Comparison of ENCODE assay signal across 2 cellular contexts in the genomic region with DNA sequence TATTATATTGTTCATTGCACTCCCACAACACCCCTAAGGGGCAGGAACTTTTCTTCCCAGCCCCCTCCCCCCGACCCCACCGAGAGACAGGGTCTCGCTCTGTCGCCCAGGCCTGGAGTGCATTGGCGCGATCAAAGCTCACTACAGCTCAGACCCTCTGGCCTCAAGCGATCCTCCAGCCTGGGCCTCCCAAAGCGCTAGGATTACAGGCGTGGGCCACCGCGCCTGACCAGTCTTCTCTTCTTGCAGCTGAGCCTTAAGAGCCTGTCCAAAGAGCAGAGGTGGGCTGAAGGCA.
TF ChIP-seq lines count a peak whose summit lies in the region.

No MANE protein-coding gene starts in this region.

TF ChIP-seq in A549, 52 proteins besides CTCF, POLR2A, EP300 and RAD21:
- TF ChIP-seq, protein P1, sequence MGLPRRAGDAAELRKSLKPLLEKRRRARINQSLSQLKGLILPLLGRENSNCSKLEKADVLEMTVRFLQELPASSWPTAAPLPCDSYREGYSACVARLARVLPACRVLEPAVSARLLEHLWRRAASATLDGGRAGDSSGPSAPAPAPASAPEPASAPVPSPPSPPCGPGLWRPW (IDR thresholded peaks at IDR 0.05): no peak
- TF ChIP-seq HEYL (CRISPR knock-in tag; IDR thresholded peaks at IDR 0.05) (no peak), CBX8 (IDR thresholded peaks at IDR 0.05) (no peak), EHF (CRISPR knock-in tag; IDR thresholded peaks at IDR 0.05) (no peak), SREBF2 (IDR thresholded peaks at IDR 0.05) (no peak), ESRRA (IDR thresholded peaks at IDR 0.05; ENCODE audit: borderline replicate concordance, low read length) (no peak), TP53 (CRISPR knock-in tag; IDR thresholded peaks at IDR 0.05) (no peak), CEBPB (IDR thresholded peaks at IDR 0.05) (no peak), KDM1A (IDR thresholded peaks at IDR 0.05; ENCODE audit: low read depth) (no peak), NPAS2 (CRISPR knock-in tag; IDR thresholded peaks at IDR 0.05; ENCODE audit: borderline replicate concordance) (no peak), PHF8 (IDR thresholded peaks at IDR 0.05; ENCODE audit: borderline replicate concordance, low read depth) (no peak), HOXB13 (CRISPR knock-in tag; IDR thresholded peaks at IDR 0.05; ENCODE audit: low read depth) (no peak), KDM5A (IDR thresholded peaks at IDR 0.05) (no peak), NR3C1 (IDR thresholded peaks at IDR 0.05) (no peak)
- TF ChIP-seq, protein P2, sequence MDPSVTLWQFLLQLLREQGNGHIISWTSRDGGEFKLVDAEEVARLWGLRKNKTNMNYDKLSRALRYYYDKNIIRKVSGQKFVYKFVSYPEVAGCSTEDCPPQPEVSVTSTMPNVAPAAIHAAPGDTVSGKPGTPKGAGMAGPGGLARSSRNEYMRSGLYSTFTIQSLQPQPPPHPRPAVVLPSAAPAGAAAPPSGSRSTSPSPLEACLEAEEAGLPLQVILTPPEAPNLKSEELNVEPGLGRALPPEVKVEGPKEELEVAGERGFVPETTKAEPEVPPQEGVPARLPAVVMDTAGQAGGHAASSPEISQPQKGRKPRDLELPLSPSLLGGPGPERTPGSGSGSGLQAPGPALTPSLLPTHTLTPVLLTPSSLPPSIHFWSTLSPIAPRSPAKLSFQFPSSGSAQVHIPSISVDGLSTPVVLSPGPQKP (IDR thresholded peaks at IDR 0.05; ENCODE audit: low read depth, low read length): no peak
- TF ChIP-seq, protein P3, sequence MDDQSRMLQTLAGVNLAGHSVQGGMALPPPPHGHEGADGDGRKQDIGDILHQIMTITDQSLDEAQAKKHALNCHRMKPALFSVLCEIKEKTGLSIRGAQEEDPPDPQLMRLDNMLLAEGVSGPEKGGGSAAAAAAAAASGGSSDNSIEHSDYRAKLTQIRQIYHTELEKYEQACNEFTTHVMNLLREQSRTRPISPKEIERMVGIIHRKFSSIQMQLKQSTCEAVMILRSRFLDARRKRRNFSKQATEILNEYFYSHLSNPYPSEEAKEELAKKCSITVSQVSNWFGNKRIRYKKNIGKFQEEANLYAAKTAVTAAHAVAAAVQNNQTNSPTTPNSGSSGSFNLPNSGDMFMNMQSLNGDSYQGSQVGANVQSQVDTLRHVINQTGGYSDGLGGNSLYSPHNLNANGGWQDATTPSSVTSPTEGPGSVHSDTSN (IDR thresholded peaks at IDR 0.05): no peak
- TF ChIP-seq, protein P4, sequence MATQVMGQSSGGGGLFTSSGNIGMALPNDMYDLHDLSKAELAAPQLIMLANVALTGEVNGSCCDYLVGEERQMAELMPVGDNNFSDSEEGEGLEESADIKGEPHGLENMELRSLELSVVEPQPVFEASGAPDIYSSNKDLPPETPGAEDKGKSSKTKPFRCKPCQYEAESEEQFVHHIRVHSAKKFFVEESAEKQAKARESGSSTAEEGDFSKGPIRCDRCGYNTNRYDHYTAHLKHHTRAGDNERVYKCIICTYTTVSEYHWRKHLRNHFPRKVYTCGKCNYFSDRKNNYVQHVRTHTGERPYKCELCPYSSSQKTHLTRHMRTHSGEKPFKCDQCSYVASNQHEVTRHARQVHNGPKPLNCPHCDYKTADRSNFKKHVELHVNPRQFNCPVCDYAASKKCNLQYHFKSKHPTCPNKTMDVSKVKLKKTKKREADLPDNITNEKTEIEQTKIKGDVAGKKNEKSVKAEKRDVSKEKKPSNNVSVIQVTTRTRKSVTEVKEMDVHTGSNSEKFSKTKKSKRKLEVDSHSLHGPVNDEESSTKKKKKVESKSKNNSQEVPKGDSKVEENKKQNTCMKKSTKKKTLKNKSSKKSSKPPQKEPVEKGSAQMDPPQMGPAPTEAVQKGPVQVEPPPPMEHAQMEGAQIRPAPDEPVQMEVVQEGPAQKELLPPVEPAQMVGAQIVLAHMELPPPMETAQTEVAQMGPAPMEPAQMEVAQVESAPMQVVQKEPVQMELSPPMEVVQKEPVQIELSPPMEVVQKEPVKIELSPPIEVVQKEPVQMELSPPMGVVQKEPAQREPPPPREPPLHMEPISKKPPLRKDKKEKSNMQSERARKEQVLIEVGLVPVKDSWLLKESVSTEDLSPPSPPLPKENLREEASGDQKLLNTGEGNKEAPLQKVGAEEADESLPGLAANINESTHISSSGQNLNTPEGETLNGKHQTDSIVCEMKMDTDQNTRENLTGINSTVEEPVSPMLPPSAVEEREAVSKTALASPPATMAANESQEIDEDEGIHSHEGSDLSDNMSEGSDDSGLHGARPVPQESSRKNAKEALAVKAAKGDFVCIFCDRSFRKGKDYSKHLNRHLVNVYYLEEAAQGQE (IDR thresholded peaks at IDR 0.05): no peak

TF ChIP-seq in GM23338, 12 proteins besides CTCF, POLR2A, EP300 and RAD21:
- TF ChIP-seq STAT1 (IDR thresholded peaks at IDR 0.05; ENCODE audit: unreplicated experiment) (no peak), ZNF114 (CRISPR knock-in tag; IDR thresholded peaks at IDR 0.05) (no peak), JUNB (IDR thresholded peaks at IDR 0.05; ENCODE audit: unreplicated experiment) (no peak), NANOG (IDR thresholded peaks at IDR 0.05; ENCODE audit: borderline replicate concordance) (no peak)
- TF ChIP-seq, protein P4 (IDR thresholded peaks at IDR 0.05; ENCODE audit: unreplicated experiment): no peak
- TF ChIP-seq, protein P5, sequence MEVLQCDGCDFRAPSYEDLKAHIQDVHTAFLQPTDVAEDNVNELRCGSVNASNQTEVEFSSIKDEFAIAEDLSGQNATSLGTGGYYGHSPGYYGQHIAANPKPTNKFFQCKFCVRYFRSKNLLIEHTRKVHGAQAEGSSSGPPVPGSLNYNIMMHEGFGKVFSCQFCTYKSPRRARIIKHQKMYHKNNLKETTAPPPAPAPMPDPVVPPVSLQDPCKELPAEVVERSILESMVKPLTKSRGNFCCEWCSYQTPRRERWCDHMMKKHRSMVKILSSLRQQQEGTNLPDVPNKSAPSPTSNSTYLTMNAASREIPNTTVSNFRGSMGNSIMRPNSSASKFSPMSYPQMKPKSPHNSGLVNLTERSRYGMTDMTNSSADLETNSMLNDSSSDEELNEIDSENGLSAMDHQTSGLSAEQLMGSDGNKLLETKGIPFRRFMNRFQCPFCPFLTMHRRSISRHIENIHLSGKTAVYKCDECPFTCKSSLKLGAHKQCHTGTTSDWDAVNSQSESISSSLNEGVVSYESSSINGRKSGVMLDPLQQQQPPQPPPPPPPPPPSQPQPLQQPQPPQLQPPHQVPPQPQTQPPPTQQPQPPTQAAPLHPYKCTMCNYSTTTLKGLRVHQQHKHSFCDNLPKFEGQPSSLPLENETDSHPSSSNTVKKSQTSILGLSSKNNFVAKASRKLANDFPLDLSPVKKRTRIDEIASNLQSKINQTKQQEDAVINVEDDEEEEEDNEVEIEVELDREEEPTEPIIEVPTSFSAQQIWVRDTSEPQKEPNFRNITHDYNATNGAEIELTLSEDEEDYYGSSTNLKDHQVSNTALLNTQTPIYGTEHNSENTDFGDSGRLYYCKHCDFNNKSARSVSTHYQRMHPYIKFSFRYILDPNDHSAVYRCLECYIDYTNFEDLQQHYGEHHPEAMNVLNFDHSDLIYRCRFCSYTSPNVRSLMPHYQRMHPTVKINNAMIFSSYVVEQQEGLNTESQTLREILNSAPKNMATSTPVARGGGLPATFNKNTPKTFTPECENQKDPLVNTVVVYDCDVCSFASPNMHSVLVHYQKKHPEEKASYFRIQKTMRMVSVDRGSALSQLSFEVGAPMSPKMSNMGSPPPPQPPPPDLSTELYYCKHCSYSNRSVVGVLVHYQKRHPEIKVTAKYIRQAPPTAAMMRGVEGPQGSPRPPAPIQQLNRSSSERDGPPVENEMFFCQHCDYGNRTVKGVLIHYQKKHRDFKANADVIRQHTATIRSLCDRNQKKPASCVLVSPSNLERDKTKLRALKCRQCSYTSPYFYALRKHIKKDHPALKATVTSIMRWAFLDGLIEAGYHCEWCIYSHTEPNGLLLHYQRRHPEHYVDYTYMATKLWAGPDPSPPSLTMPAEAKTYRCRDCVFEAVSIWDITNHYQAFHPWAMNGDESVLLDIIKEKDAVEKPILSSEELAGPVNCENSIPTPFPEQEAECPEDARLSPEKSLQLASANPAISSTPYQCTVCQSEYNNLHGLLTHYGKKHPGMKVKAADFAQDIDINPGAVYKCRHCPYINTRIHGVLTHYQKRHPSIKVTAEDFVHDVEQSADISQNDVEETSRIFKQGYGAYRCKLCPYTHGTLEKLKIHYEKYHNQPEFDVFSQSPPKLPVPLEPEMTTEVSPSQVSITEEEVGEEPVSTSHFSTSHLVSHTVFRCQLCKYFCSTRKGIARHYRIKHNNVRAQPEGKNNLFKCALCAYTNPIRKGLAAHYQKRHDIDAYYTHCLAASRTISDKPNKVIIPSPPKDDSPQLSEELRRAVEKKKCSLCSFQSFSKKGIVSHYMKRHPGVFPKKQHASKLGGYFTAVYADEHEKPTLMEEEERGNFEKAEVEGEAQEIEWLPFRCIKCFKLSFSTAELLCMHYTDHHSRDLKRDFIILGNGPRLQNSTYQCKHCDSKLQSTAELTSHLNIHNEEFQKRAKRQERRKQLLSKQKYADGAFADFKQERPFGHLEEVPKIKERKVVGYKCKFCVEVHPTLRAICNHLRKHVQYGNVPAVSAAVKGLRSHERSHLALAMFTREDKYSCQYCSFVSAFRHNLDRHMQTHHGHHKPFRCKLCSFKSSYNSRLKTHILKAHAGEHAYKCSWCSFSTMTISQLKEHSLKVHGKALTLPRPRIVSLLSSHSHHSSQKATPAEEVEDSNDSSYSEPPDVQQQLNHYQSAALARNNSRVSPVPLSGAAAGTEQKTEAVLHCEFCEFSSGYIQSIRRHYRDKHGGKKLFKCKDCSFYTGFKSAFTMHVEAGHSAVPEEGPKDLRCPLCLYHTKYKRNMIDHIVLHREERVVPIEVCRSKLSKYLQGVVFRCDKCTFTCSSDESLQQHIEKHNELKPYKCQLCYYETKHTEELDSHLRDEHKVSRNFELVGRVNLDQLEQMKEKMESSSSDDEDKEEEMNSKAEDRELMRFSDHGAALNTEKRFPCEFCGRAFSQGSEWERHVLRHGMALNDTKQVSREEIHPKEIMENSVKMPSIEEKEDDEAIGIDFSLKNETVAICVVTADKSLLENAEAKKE (CRISPR knock-in tag; IDR thresholded peaks at IDR 0.05): no peak
